Comparison of ENCODE assay signal across 12 cellular contexts in the genomic region with DNA sequence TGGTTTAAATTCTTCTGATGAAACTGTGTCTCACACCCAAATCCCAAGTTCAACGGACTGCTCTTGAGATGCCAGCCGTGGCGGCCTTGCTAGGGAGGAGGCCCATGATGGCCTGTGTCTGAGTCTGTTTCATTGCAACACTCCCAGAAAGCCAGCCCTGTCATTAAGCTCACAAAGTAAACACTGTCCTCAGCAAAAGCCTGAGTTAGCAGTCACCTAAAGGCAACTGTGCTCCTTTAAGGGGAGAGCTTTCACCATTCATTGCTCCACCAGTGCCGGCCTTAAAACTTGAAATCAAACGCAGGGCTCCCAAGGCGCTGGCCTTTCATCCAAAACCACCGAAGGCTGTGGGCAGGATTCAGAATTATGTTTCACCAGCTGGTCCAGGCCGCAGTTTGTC. TPM values are rescaled to one million over a fixed set of nuclear protein-coding genes. Genes with fewer than 3 reads are reported as not detected.
DNase-seq lines count a peak whose midpoint lies in the region; ATAC-seq and TF ChIP-seq lines count a peak whose summit lies in the region.
"Had no signal": no experiment of that assay in that cellular context is flagged by ENCODE, and none has a peak within 500 bp of the region (broad histone marks: within the 10 kb centered on the region; RNA-seq: fewer than 3 reads in every experiment).

No MANE protein-coding gene starts in this region.

- H3K4me2 ChIP-seq in GM23248 (ENCODE audit: unreplicated experiment) = peak overlapping the region; percentile 30
- no peak overlapping the region for H3K4me2 ChIP-seq in fibroblast of lung (ENCODE audit: extremely low read depth, insufficient read depth, low read length)
- H3K4me2 ChIP-seq in parathyroid adenoma (ENCODE audit: low read length) = no peak overlapping the region

- H3K4me3 ChIP-seq in GM23248 = no peak overlapping the region
- no peak overlapping the region for H3K4me3 ChIP-seq in fibroblast of lung (replicated peaks in 1 of 4; ENCODE audit: control extremely low read depth in 1 of 4, insufficient read depth in 1 of 4, low read depth in 3 of 4, low read length in 4 of 4)
- H3K4me3 ChIP-seq in parathyroid adenoma (ENCODE audit: low read depth, low read length) = no peak overlapping the region

- H3K9ac ChIP-seq in GM23248 (no peak overlapping the region), fibroblast of lung (ENCODE audit: insufficient read depth, low read length) (no peak overlapping the region), parathyroid adenoma (no peak overlapping the region)

- H3K27me3 ChIP-seq in GM23248 (replicated peaks; ENCODE audit: insufficient read depth) (no peaks in the 10 kb centered on the region), fibroblast of lung (ENCODE audit: control insufficient read depth, insufficient read depth, low read length) (no peaks in the 10 kb centered on the region), parathyroid adenoma (ENCODE audit: control insufficient read depth, insufficient read depth, low read length) (no peaks in the 10 kb centered on the region)
- H3K27me3 ChIP-seq: neutrophil had no signal

- H4K20me1 ChIP-seq in GM23248 (ENCODE audit: insufficient read depth) = no peaks in the 10 kb centered on the region
- no peaks in the 10 kb centered on the region for H4K20me1 ChIP-seq in fibroblast of lung (ENCODE audit: control insufficient read depth, extremely low read depth, insufficient read depth, low read length)

- H2AFZ ChIP-seq in GM23248 (peak overlapping the region; percentile 74), fibroblast of lung (ENCODE audit: low read length) (peak overlapping the region; percentile 29), parathyroid adenoma (peak overlapping the region; percentile 1)

- no peaks in the 10 kb centered on the region for H3K36me3 ChIP-seq in GM23248 (ENCODE audit: low read depth)
- no peaks in the 10 kb centered on the region for H3K36me3 ChIP-seq in fibroblast of lung (ENCODE audit: control insufficient read depth, insufficient read depth, low read length)
- no peaks in the 10 kb centered on the region for H3K36me3 ChIP-seq in parathyroid adenoma (ENCODE audit: control insufficient read depth, insufficient read depth, low read length)
- H3K36me3 ChIP-seq: neutrophil had no signal

- peak; percentile 51 for DNase-seq in GM23248
- peak; percentile 83 for DNase-seq in NCI-H69 (lab: John Stamatoyannopoulos, UW)
- peak in 1 of 2 donors; percentile 59 for DNase-seq in fibroblast of lung (ENCODE audit: low read depth in 2 of 2)
- DNase-seq in T-helper 1 cell = no peak
- no peak for DNase-seq in AG08395 (ENCODE audit: low spot score)
- no peak for DNase-seq in cortex of kidney (lab: John Stamatoyannopoulos, UW)
- DNase-seq: activated CD4-positive, alpha-beta T cell treated with anti-CD3 and anti-CD28 coated beads for 4 hours; NCI-H1092; stimulated activated naive CD4-positive, alpha-beta T cell had no signal

- peaks cover 3% of the 10 kb centered on the region; the same call in 1 of the 2 replicates for H3F3A ChIP-seq in GM23248 (ENCODE audit: insufficient read depth)

- H3K9me2 ChIP-seq in GM23248 (ENCODE audit: insufficient read depth) = no peaks in the 10 kb centered on the region

- peak overlapping the region; percentile 23; the same call in 1 of the 2 replicates for H3K27ac ChIP-seq in GM23248
- H3K27ac ChIP-seq in fibroblast of lung (ENCODE audit: insufficient read depth, low read length) = no peak overlapping the region
- no peak overlapping the region for H3K27ac ChIP-seq in parathyroid adenoma
- H3K27ac ChIP-seq: neutrophil had no signal

- H3K9me3 ChIP-seq in GM23248 (ENCODE audit: low read depth) (no peaks in the 10 kb centered on the region), fibroblast of lung (ENCODE audit: control insufficient read depth, insufficient read depth, low read depth, low read length) (no peaks in the 10 kb centered on the region), parathyroid adenoma (ENCODE audit: control insufficient read depth, low read length) (no peaks in the 10 kb centered on the region)
- H3K9me3 ChIP-seq: neutrophil had no signal

- TF ChIP-seq CTCF in fibroblast of lung (conservative IDR thresholded peaks at IDR 0.05 in 1 of 2, IDR thresholded peaks at IDR 0.05 in 1 of 2; ENCODE audit: low read depth in 1 of 2, low read length in 2 of 2) = no peak
- TF ChIP-seq CTCF in parathyroid adenoma (IDR thresholded peaks at IDR 0.05) = no peak

- ATAC-seq in HG02981 (IDR thresholded peaks at IDR 0.05; ENCODE audit: unreplicated experiment) = no peak

- H3K4me1 ChIP-seq in GM23248 (ENCODE audit: insufficient read depth) = peaks cover 9% of the 10 kb centered on the region
- peaks cover 2% of the 10 kb centered on the region for H3K4me1 ChIP-seq in fibroblast of lung (ENCODE audit: control insufficient read depth, extremely low read depth, insufficient read depth, low read length)
- peaks cover 12% of the 10 kb centered on the region for H3K4me1 ChIP-seq in parathyroid adenoma

- in situ Hi-C loops in GM23248 (cut with MboI) = no loop called here

- H3K79me2 ChIP-seq in GM23248 (ENCODE audit: insufficient read depth) (no peaks in the 10 kb centered on the region), fibroblast of lung (ENCODE audit: control insufficient read depth, insufficient read depth, low read length) (no peaks in the 10 kb centered on the region), parathyroid adenoma (no peaks in the 10 kb centered on the region)

- WGBS in GM23248 (ENCODE audit: low coverage in 1 of 2, low lambda C conversion rate in 2 of 2, missing lambda C conversion rate in 2 of 2), 2 experiments = 45 to 55% methylated on average over 8 of the region's 8 CpGs

RNA-seq across cellular contexts. Expression of gene PPP1CB, which starts 42.5 kb away (rescaled TPM):
- 119 and 127 TPM in 2 replicates for total RNA-seq in GM23248 (2014; rRNA removed; shearing (Covaris generic))
- 122 and 125 TPM in 2 replicates for polyA plus RNA-seq in GM23248 (2016; fragmentation: Nextera tagmentation; extraction: Ambion mirVana)
- 164 and 172 TPM in 2 replicates for total RNA-seq in fibroblast of lung
- polyA plus RNA-seq in fibroblast of lung = 161 and 179 TPM in 2 replicates
- 102 and 128 TPM in 2 replicates for polyA plus RNA-seq in fibroblast of lung (2012)
- polyA minus RNA-seq in fibroblast of lung (ENCODE audit: low replicate concordance) = 29.4 and 52.8 TPM in 2 replicates

Comparison
In these comparisons a context has a peak if more than half of its experiments do, and no peak if none do; other contexts are left out.
1. DNase-seq: peak in GM23248 (single experiment) and NCI-H69 (single experiment); none in T-helper 1 cell (0 of 5), AG08395 (single experiment) and cortex of kidney (single experiment).
2. H2AFZ ChIP-seq: peak in every context shown above with its lines; median percentile 74 in GM23248; 29 in fibroblast of lung; 1 in parathyroid adenoma.